ENCODE assay signal across 17 cellular contexts in genomic region chr2:1224901-1225300, GRCh38.
DNase-seq lines count a peak whose midpoint lies in the region; ATAC-seq and TF ChIP-seq lines count a peak whose summit lies in the region.
"Had no signal": no experiment of that assay in that cellular context is flagged by ENCODE, and none has a peak within 500 bp of the region (broad histone marks: within the 10 kb centered on the region; RNA-seq: fewer than 3 reads in every experiment).

No MANE protein-coding gene starts in this region.

- H3K27ac ChIP-seq in RWPE2 (ENCODE audit: poor library complexity, severe bottlenecking): no peak overlapping the region
- H3K27ac ChIP-seq in foreskin keratinocyte: no peak overlapping the region
- H3K27ac ChIP-seq: Peyer's patch had no signal

- ATAC-seq in RWPE2 (ENCODE audit: low read depth): peak; percentile 33; the same call in 2 of the 3 replicates
- no peak for ATAC-seq in foreskin keratinocyte
- ATAC-seq: HCT116, Right ventricle myocardium inferior had no signal

- TF ChIP-seq CTCF in RWPE2 (IDR thresholded peaks at IDR 0.05; ENCODE audit: poor library complexity, severe bottlenecking) (no peak), foreskin fibroblast (IDR thresholded peaks at IDR 0.05; ENCODE audit: low read depth, low read length) (no peak), foreskin keratinocyte (conservative IDR thresholded peaks at IDR 0.05) (no peak)

- no peaks in the 10 kb centered on the region for H3K4me1 ChIP-seq in RWPE2 (ENCODE audit: insufficient read depth, poor library complexity, severe bottlenecking)
- no peaks in the 10 kb centered on the region for H3K4me1 ChIP-seq in foreskin keratinocyte
- H3K4me1 ChIP-seq: Peyer's patch had no signal

- DNase-seq in NCI-H2107 treated with DMSO at 0.1 percent for 48 hours (lab: John Stamatoyannopoulos, UW; ENCODE audit: unreplicated experiment): peak; percentile 12
- no peak for DNase-seq in NCI-H2107 (lab: John Stamatoyannopoulos, UW)
- DNase-seq in HCEC 1CT: peak; percentile 2
- no peak for DNase-seq in RWPE2 (ENCODE audit: low spot score)
- peak; percentile 11 to 37 for DNase-seq in foreskin fibroblast
- DNase-seq in foreskin keratinocyte: no peak
- DNase-seq in putamen (ENCODE audit: low spot score): no peak
- no peak for DNase-seq in Ammon's horn (ENCODE audit: low spot score)
- DNase-seq: GOT3, NCI-H1048, NCI-H1417 treated with DMSO at 0.1 percent for 48 hours, NCI-H2029, NCI-H446, NCI-H526, Peyer's patch had no signal

- H3K9me3 ChIP-seq in RWPE2 (ENCODE audit: severe bottlenecking): no peaks in the 10 kb centered on the region
- H3K9me3 ChIP-seq: Peyer's patch had no signal

- no peaks in the 10 kb centered on the region for H3K36me3 ChIP-seq in RWPE2 (ENCODE audit: low read depth)
- H3K36me3 ChIP-seq: Peyer's patch had no signal

- H3K27me3 ChIP-seq in RWPE2 (ENCODE audit: insufficient read depth, poor library complexity, severe bottlenecking) (no peaks in the 10 kb centered on the region), foreskin keratinocyte (no peaks in the 10 kb centered on the region)
- H3K27me3 ChIP-seq: Peyer's patch had no signal

- H3K4me3 ChIP-seq in RWPE2 (ENCODE audit: severe bottlenecking) (no peak overlapping the region), foreskin fibroblast (ENCODE audit: low read depth in 1 of 2, low read length in 2 of 2) (no peak overlapping the region)
- H3K4me3 ChIP-seq: Peyer's patch had no signal

Comparison
In these comparisons a context has a peak if more than half of its experiments do, and no peak if none do; other contexts are left out.
1. DNase-seq: peak in NCI-H2107 treated with DMSO at 0.1 percent for 48 hours (single experiment), HCEC 1CT (single experiment) and foreskin fibroblast (2 of 2); none in NCI-H2107 (single experiment), RWPE2 (single experiment), foreskin keratinocyte (0 of 2), putamen (single experiment) and Ammon's horn (single experiment).